8 cellular contexts compared by ENCODE assay signal in genomic region chr6:90403489-90404381, GRCh38.
DNase-seq lines count a peak whose midpoint lies in the region; ATAC-seq and TF ChIP-seq lines count a peak whose summit lies in the region.

No MANE protein-coding gene starts in this region.

- TF ChIP-seq CTCF in astrocyte of the cerebellum (IDR thresholded peaks at IDR 0.05; ENCODE audit: low read depth, low read length, missing control alignments) (peak; percentile 3), kidney epithelial cell (IDR thresholded peaks at IDR 0.05; ENCODE audit: insufficient read depth, low read length, poor library complexity, severe bottlenecking) (no peak)

- no peaks in the 10 kb centered on the region for H3K27me3 ChIP-seq in kidney epithelial cell (ENCODE audit: control insufficient read depth, insufficient read depth, low read length)

- H3K4me3 ChIP-seq in astrocyte of the cerebellum (ENCODE audit: low read depth, low read length) (no peak overlapping the region), kidney epithelial cell (ENCODE audit: low read depth, low read length) (no peak overlapping the region)

- in situ Hi-C loops in KBM-7 (cut with MboI; ENCODE audit: low pct_unique_long_range_greater_than_20kb, low sequenced_read_pairs) (no loop called here), astrocyte of the cerebellum (cut with HindIII; ENCODE audit: low sequenced_read_pairs) (no loop called here)

- no peak for ATAC-seq in HG03175 (IDR thresholded peaks at IDR 0.05; ENCODE audit: unreplicated experiment)

- peak; percentile 7 for DNase-seq in AG08396 (ENCODE audit: low spot score)
- peak; percentile 3 for DNase-seq in KBM-7
- DNase-seq in astrocyte of the cerebellum (ENCODE audit: low read depth): peak; percentile 70
- DNase-seq in kidney epithelial cell (ENCODE audit: low read depth): peak; percentile 38
- DNase-seq in stimulated activated CD4-positive, alpha-beta T cell treated with anti-CD3 and anti-CD28 coated beads, Interleukin-2, amount 100 ng/mL, for 48 hours: no peak
- DNase-seq in NCI-H1436 treated with DMSO at 0.1 percent for 48 hours (lab: John Stamatoyannopoulos, UW): no peak
- DNase-seq in 8988T: no peak

- no peaks in the 10 kb centered on the region for H3K36me3 ChIP-seq in kidney epithelial cell (ENCODE audit: control insufficient read depth, insufficient read depth, low read length)

Comparison
In these comparisons a context has a peak if more than half of its experiments do, and no peak if none do; other contexts are left out.
1. DNase-seq: peak in AG08396 (single experiment), KBM-7 (single experiment), astrocyte of the cerebellum (single experiment) and kidney epithelial cell (single experiment); none in stimulated activated CD4-positive, alpha-beta T cell treated with anti-CD3 and anti-CD28 coated beads, Interleukin-2, amount 100 ng/mL, for 48 hours (0 of 2), NCI-H1436 treated with DMSO at 0.1 percent for 48 hours (single experiment) and 8988T (single experiment).